In the genomic region with DNA sequence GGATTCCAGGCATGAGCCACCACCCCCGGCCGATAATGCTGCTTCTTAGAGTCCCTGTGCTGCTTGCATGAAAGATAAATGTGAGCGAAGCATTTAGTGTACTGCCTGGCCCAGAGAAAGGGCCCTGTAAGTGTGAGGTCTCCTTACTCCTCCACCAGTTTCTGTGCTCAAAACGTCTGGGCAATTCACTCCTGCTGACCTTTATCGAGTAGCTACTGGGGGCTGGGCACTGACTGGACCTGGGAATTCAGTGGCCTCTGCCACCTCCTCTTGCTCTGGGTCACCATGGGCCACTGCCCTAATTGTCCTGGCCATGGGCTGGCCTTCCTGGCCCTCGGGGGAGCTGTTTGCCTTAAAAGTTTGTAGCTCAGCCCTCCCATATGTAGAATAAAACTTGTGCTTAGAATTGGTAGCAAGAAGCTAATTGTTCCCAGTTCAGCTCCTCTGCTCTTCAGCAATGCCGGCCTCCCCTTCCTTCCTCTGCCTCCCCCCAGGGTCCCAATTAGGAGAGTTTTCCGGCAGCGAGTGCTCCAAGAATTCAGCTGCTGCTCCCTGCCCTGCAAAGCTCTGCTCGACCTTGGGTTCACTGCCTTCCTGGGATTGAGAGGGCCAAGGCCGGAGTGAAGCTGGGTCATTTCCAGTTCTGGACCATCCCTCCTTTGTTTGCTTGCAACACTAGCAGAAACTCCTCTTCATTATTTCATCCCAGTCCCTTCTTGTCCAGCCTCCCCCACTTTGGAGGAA, we compare ENCODE assay signal across 24 cellular contexts.
DNase-seq lines count a peak whose midpoint lies in the region; TF ChIP-seq lines count a peak whose summit lies in the region.
"Had no signal": no experiment of that assay in that cellular context is flagged by ENCODE, and none has a peak within 500 bp of the region (broad histone marks: within the 10 kb centered on the region; RNA-seq: fewer than 3 reads in every experiment).

No MANE protein-coding gene starts in this region.

- H3K36me3 ChIP-seq in neuronal stem cell (replicated peaks in 1 of 2; ENCODE audit: control insufficient read depth in 2 of 2, insufficient read depth in 2 of 2, low read length in 2 of 2) (peaks cover 26 to 44% of the 10 kb centered on the region in 2 donors), spleen (peaks cover 0 to 15% (median 0%) of the 10 kb centered on the region in 6 donors)

- peak overlapping the region in 1 of 5 experiments; percentile 19 for H3K4me3 Mint-ChIP-seq in brain
- H3K4me3 Mint-ChIP-seq: activated CD4-positive, alpha-beta memory T cell treated with anti-CD3 and anti-CD28 coated beads for 36 hours; activated naive CD4-positive, alpha-beta T cell treated with anti-CD3 and anti-CD28 coated beads, Interleukin-2, amount 50 U/mL, for 24 hours; activated T-helper 17 cell treated with anti-CD3 and anti-CD28 coated beads, Interleukin-2, amount 50 U/mL, for 72 hours; memory B cell; stimulated activated memory B cell treated with anti-CD40 and anti-IgM and Interleukin-4, amounts not matched to agents 10 μg/mL and 1 μg/mL and 100 μg/mL, for 72 hours had no signal

- H3K36me3 Mint-ChIP-seq in brain: peaks cover 61% of the 10 kb centered on the region
- H3K36me3 Mint-ChIP-seq: activated CD4-positive, alpha-beta memory T cell treated with anti-CD3 and anti-CD28 coated beads for 36 hours had no signal

- no peak overlapping the region for H2BK120ac ChIP-seq in neuronal stem cell (ENCODE audit: low read depth, low read length)

- H3K27me3 Mint-ChIP-seq in brain: no peaks in the 10 kb centered on the region
- H3K27me3 Mint-ChIP-seq: activated CD4-positive, alpha-beta memory T cell treated with anti-CD3 and anti-CD28 coated beads for 36 hours; activated naive CD4-positive, alpha-beta T cell treated with anti-CD3 and anti-CD28 coated beads, Interleukin-2, amount 50 U/mL, for 24 hours; activated T-helper 17 cell treated with anti-CD3 and anti-CD28 coated beads, Interleukin-2, amount 50 U/mL, for 72 hours; memory B cell; stimulated activated memory B cell treated with anti-CD40 and anti-IgM and Interleukin-4, amounts not matched to agents 10 μg/mL and 1 μg/mL and 100 μg/mL, for 72 hours had no signal

- H3K79me1 ChIP-seq in neuronal stem cell (ENCODE audit: low read depth, low read length): no peaks in the 10 kb centered on the region

- no peak overlapping the region for H3K4me2 ChIP-seq in neuronal stem cell (ENCODE audit: insufficient read depth, low read length, poor library complexity, severe bottlenecking)

- H4K8ac ChIP-seq in neuronal stem cell (ENCODE audit: low read depth, low read length): no peak overlapping the region

- no peak overlapping the region for H2AFZ ChIP-seq in neuronal stem cell (ENCODE audit: low read length)
- H2AFZ ChIP-seq: parathyroid adenoma had no signal

- H3K4me1 ChIP-seq in neuronal stem cell (ENCODE audit: control insufficient read depth in 2 of 2, insufficient read depth in 1 of 2, low read depth in 1 of 2, low read length in 2 of 2) (peaks cover 17 to 19% of the 10 kb centered on the region in 2 donors), spleen (peaks cover 0 to 20% (median 16%) of the 10 kb centered on the region in 6 donors)
- H3K4me1 ChIP-seq: parathyroid adenoma had no signal

- H3K27ac ChIP-seq in neuronal stem cell (replicated peaks; ENCODE audit: low read length): peak overlapping the region; percentile 81
- H3K27ac ChIP-seq in spleen: peak overlapping the region in 7 of 8 donors; percentile 19 to 77 (median 63)
- H3K27ac ChIP-seq: C4-2B, cardiac muscle cell, parathyroid adenoma, RWPE1 had no signal

- H2AK5ac ChIP-seq in neuronal stem cell (ENCODE audit: low read depth, low read length): peak overlapping the region; percentile 44

- peaks cover 4 to 12% of the 10 kb centered on the region in 2 donors for H3K9me3 ChIP-seq in neuronal stem cell (replicated peaks in 1 of 2; ENCODE audit: control insufficient read depth in 2 of 2, insufficient read depth in 1 of 2, low read depth in 1 of 2, low read length in 2 of 2)
- H3K9me3 ChIP-seq in spleen: no peaks in the 10 kb centered on the region

- no peak overlapping the region for H2BK15ac ChIP-seq in neuronal stem cell (ENCODE audit: low read length)

- no peak overlapping the region for H3K9ac ChIP-seq in neuronal stem cell (ENCODE audit: low read depth, low read length, poor library complexity)
- H3K9ac ChIP-seq: parathyroid adenoma had no signal

- no peak overlapping the region for H3K14ac ChIP-seq in neuronal stem cell (ENCODE audit: low read length)

- H4K91ac ChIP-seq in neuronal stem cell (ENCODE audit: low read depth, low read length, poor library complexity): no peak overlapping the region

- no peak for TF ChIP-seq POLR2A in spleen (IDR thresholded peaks at IDR 0.05)

- no peaks in the 10 kb centered on the region for H3K9me3 Mint-ChIP-seq in brain
- H3K9me3 Mint-ChIP-seq: activated CD4-positive, alpha-beta memory T cell treated with anti-CD3 and anti-CD28 coated beads for 36 hours; activated naive CD4-positive, alpha-beta T cell treated with anti-CD3 and anti-CD28 coated beads, Interleukin-2, amount 50 U/mL, for 24 hours; activated T-helper 17 cell treated with anti-CD3 and anti-CD28 coated beads, Interleukin-2, amount 50 U/mL, for 72 hours; memory B cell; stimulated activated memory B cell treated with anti-CD40 and anti-IgM and Interleukin-4, amounts not matched to agents 10 μg/mL and 1 μg/mL and 100 μg/mL, for 72 hours had no signal

- H3K27me3 ChIP-seq in neuronal stem cell (ENCODE audit: control insufficient read depth in 3 of 3, insufficient read depth in 3 of 3, low read depth in 1 of 3, low read length in 3 of 3) (peaks cover 0 to 2% (median 0%) of the 10 kb centered on the region in 3 experiments), spleen (replicated peaks in 1 of 7) (no peaks in the 10 kb centered on the region)
- H3K27me3 ChIP-seq: cardiac muscle cell had no signal

- H2BK12ac ChIP-seq in neuronal stem cell (ENCODE audit: low read length): no peak overlapping the region

- H3K4ac ChIP-seq in neuronal stem cell (ENCODE audit: low read length): no peak overlapping the region

- in situ Hi-C loops in GM13977 (cut with MboI; ENCODE audit: low pct_unique_long_range_greater_than_20kb, low sequenced_read_pairs, unreplicated experiment): no loop called here

- no peak overlapping the region for H3K18ac ChIP-seq in neuronal stem cell (ENCODE audit: low read length)

- no peak overlapping the region for H2BK5ac ChIP-seq in neuronal stem cell (ENCODE audit: low read length)

- H3K4me3 ChIP-seq in neuronal stem cell (ENCODE audit: low read length in 2 of 2): no peak overlapping the region
- H3K4me3 ChIP-seq in spleen: no peak overlapping the region
- H3K4me3 ChIP-seq: cardiac muscle cell, GM12878 had no signal

- no peak for TF ChIP-seq CTCF in brain (conservative IDR thresholded peaks at IDR 0.05)
- TF ChIP-seq CTCF in spleen (IDR thresholded peaks at IDR 0.05 in 8 of 11, conservative IDR thresholded peaks at IDR 0.05 in 3 of 11): no peak
- TF ChIP-seq CTCF in GM13977 (IDR thresholded peaks at IDR 0.05; ENCODE audit: extremely low read depth, insufficient read depth, missing control alignments): no peak

- DNase-seq in left kidney (ENCODE audit: low read depth, low spot score) (peak; percentile 73), neuronal stem cell (ENCODE audit: low spot score) (peak; percentile 59), spleen (peak; percentile 65), NAMALWA (ENCODE audit: low spot score) (no peak), GM13977 (ENCODE audit: low spot score) (no peak), OCI-M2 (lab: John Stamatoyannopoulos, UW; ENCODE audit: unreplicated experiment) (no peak)
- DNase-seq: activated CD4-positive, alpha-beta memory T cell treated with anti-CD3 and anti-CD28 coated beads for 36 hours; activated CD8-positive, alpha-beta memory T cell treated with anti-CD3 and anti-CD28 coated beads, Interleukin-2, amount 50 U/mL, for 48 hours; HCEC 1CT; Kasumi-1; NCI-H187 treated with DMSO at 0.1 percent for 48 hours; NCI-H2227 treated with DMSO at 0.1 percent for 48 hours; NCI-H69; stimulated activated CD4-positive, alpha-beta T cell treated with anti-CD3 and anti-CD28 coated beads, Interleukin-2, amount 100 ng/mL, for 48 hours had no signal

- intact Hi-C loops in spleen (cut with DNase I; ENCODE audit: low total_unique reads): no loop called here

- H3K27ac Mint-ChIP-seq in brain: peak overlapping the region in 3 of 5 experiments; percentile 21 to 93 (median 84)
- H3K27ac Mint-ChIP-seq: activated CD4-positive, alpha-beta memory T cell treated with anti-CD3 and anti-CD28 coated beads for 36 hours; activated naive CD4-positive, alpha-beta T cell treated with anti-CD3 and anti-CD28 coated beads, Interleukin-2, amount 50 U/mL, for 24 hours; activated T-helper 17 cell treated with anti-CD3 and anti-CD28 coated beads, Interleukin-2, amount 50 U/mL, for 72 hours; memory B cell; stimulated activated memory B cell treated with anti-CD40 and anti-IgM and Interleukin-4, amounts not matched to agents 10 μg/mL and 1 μg/mL and 100 μg/mL, for 72 hours had no signal

- peaks cover 14% of the 10 kb centered on the region for H3K4me1 Mint-ChIP-seq in brain
- H3K4me1 Mint-ChIP-seq: activated naive CD4-positive, alpha-beta T cell treated with anti-CD3 and anti-CD28 coated beads, Interleukin-2, amount 50 U/mL, for 24 hours; activated T-helper 17 cell treated with anti-CD3 and anti-CD28 coated beads, Interleukin-2, amount 50 U/mL, for 72 hours; memory B cell; stimulated activated memory B cell treated with anti-CD40 and anti-IgM and Interleukin-4, amounts not matched to agents 10 μg/mL and 1 μg/mL and 100 μg/mL, for 72 hours had no signal

- no CpG with 5 or more reads among the region's 11 CpGs for WGBS in neuronal stem cell (ENCODE audit: extremely low coverage in 2 of 2, insufficient read length in 2 of 2, insufficient replicate concordance in 1 of 2), 2 donors
- WGBS in spleen, 5 donors: 43 to 63% (median 55%) methylated on average over 10 to 11 of the region's 11 CpGs

- H3K23ac ChIP-seq in neuronal stem cell (ENCODE audit: low read depth, low read length, poor library complexity): no peak overlapping the region

Comparison
In these comparisons a context has a peak if more than half of its experiments do, and no peak if none do; other contexts are left out.
1. DNase-seq: peak in left kidney (single experiment), neuronal stem cell (single experiment) and spleen (single experiment); none in NAMALWA (single experiment), GM13977 (single experiment) and OCI-M2 (single experiment).